ENCODE assay signal across 8 cellular contexts in the genomic region with DNA sequence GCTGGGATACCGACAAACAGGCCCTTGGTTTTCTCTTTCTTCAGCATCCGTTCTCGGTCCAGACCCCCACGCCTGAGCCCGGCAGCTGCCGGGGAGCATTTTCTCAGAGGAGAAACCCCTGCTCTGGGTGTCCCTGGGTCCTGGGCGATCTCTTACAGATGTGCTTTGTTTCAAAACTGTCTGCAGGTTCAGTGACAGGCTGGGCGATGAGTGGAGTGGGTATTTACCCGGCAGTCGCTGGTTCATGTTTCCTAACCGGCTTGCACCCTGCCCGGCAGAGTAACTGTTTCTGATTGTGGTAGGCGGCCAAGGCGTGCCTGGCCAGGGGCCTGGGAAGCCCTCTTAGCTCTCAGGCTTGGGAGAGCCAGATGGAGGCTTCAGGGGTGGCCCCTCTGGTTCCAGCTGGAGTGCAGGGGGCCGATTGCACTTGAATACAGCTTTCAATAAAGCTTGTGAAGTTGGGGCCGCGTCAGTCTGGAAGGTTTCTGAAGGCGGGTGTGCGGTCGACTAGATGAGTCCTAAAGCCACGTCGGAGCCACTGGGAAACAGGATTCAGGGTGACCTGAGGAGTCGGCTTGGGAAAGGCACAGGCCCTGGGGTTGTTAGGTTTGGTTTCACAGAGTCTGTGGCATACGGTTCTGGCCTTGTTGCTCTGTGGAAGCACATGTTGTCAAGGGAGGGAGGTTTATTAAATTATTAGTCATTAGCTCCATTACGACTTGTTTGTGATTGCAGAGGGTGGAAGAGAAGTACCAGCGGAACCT. TPM values are rescaled to one million over a fixed set of nuclear protein-coding genes. Genes with fewer than 3 reads are reported as not detected.
DNase-seq lines count a peak whose midpoint lies in the region; ATAC-seq and TF ChIP-seq lines count a peak whose summit lies in the region.

No MANE protein-coding gene starts in this region.

- H3K4me1 ChIP-seq in iPS-20b (ENCODE audit: insufficient read depth, low read length) (no peaks in the 10 kb centered on the region; the same call in 1 of the 2 replicates), stomach (peaks cover 69 to 88% (median 85%) of the 10 kb centered on the region in 4 donors)

- H3K27me3 Mint-ChIP-seq in activated naive CD8-positive, alpha-beta T cell treated with anti-CD3 and anti-CD28 coated beads, Interleukin-2, amount 50 U/mL, for 24 hours, result peaks cover 27% of the 10 kb centered on the region

- TF ChIP-seq EP300 in stomach (IDR thresholded peaks at IDR 0.05), result no peak

- in situ Hi-C loops in GM13977 (cut with MboI; ENCODE audit: low pct_unique_long_range_greater_than_20kb, low sequenced_read_pairs, unreplicated experiment), result no loop called here

- peaks cover 31% of the 10 kb centered on the region for H3K27me3 ChIP-seq in iPS-20b (ENCODE audit: insufficient read depth, low read length)
- no peaks in the 10 kb centered on the region for H3K27me3 ChIP-seq in stomach

- peak overlapping the region; percentile 70 for H3K4me3 ChIP-seq in iPS-20b (ENCODE audit: low read length)
- H3K4me3 ChIP-seq in stomach, result peak overlapping the region; percentile 71 to 80 (median 72)

- DNase-seq in NCI-H2171 treated with DMSO at 0.1 percent for 48 hours (lab: John Stamatoyannopoulos, UW) (peak; percentile 39), NCI-H2171 (lab: John Stamatoyannopoulos, UW) (no peak), stomach (no peak), COR-L47 (lab: John Stamatoyannopoulos, UW) (no peak), GM13977 (ENCODE audit: low spot score) (no peak)
- no peak for DNase-seq in activated naive CD8-positive, alpha-beta T cell treated with anti-CD3 and anti-CD28 coated beads, Interleukin-2, amount 50 U/mL, for 24 hours

- TF ChIP-seq POLR2A in stomach (IDR thresholded peaks at IDR 0.05), result no peak

- H3K36me3 Mint-ChIP-seq in activated naive CD8-positive, alpha-beta T cell treated with anti-CD3 and anti-CD28 coated beads, Interleukin-2, amount 50 U/mL, for 24 hours (ENCODE audit: low read depth), result no peaks in the 10 kb centered on the region

- H3K4me1 Mint-ChIP-seq in activated naive CD8-positive, alpha-beta T cell treated with anti-CD3 and anti-CD28 coated beads, Interleukin-2, amount 50 U/mL, for 24 hours, result peaks cover 14% of the 10 kb centered on the region

- 19 to 40% (median 33%) methylated on average over 25 to 26 of the region's 26 CpGs for WGBS in stomach, 5 donors

- H3K27ac Mint-ChIP-seq in activated naive CD8-positive, alpha-beta T cell treated with anti-CD3 and anti-CD28 coated beads, Interleukin-2, amount 50 U/mL, for 24 hours, result no peak overlapping the region

- H3K36me3 ChIP-seq in iPS-20b (ENCODE audit: insufficient read depth, low read depth, low read length) (no peaks in the 10 kb centered on the region), stomach (peaks cover 0 to 24% (median 11%) of the 10 kb centered on the region in 4 donors)

- peak overlapping the region; percentile 79 for H3K4me3 Mint-ChIP-seq in activated naive CD8-positive, alpha-beta T cell treated with anti-CD3 and anti-CD28 coated beads, Interleukin-2, amount 50 U/mL, for 24 hours

- H3K9me3 ChIP-seq in iPS-20b (ENCODE audit: insufficient read depth, low read depth, low read length) (no peaks in the 10 kb centered on the region), stomach (no peaks in the 10 kb centered on the region)

- no peak for ATAC-seq in activated naive CD8-positive, alpha-beta T cell treated with anti-CD3 and anti-CD28 coated beads, Interleukin-2, amount 50 U/mL, for 24 hours
- ATAC-seq in GM21717 (IDR thresholded peaks at IDR 0.05; ENCODE audit: unreplicated experiment), result no peak

- TF ChIP-seq CTCF in stomach (IDR thresholded peaks at IDR 0.05), result no peak
- TF ChIP-seq CTCF in GM13977 (IDR thresholded peaks at IDR 0.05; ENCODE audit: extremely low read depth, insufficient read depth, missing control alignments), result no peak

- H3K9me3 Mint-ChIP-seq in activated naive CD8-positive, alpha-beta T cell treated with anti-CD3 and anti-CD28 coated beads, Interleukin-2, amount 50 U/mL, for 24 hours, result no peaks in the 10 kb centered on the region

- intact Hi-C loops in stomach (cut with DNase I; ENCODE audit: low total_unique reads), result no loop called here

- H3K27ac ChIP-seq in iPS-20b (ENCODE audit: low read length), result no peak overlapping the region
- peak overlapping the region; percentile 74 to 89 (median 82) for H3K27ac ChIP-seq in stomach

- H3K9ac ChIP-seq in iPS-20b (ENCODE audit: low read depth, low read length), result peak overlapping the region; percentile 32; the same call in 1 of the 2 replicates

RNA-seq across cellular contexts. Expression of a gene that starts 1.4 kb away (rescaled TPM):
- 100 to 1,000 TPM in 2 of 5 donors, 10 to 100 TPM in 3; 21.1 to 263 (median 96.9) TPM for total RNA-seq in stomach
- 10 to 100 TPM; 37.5 to 66.1 (median 46.6) TPM for polyA plus RNA-seq in stomach

RNA-seq across cellular contexts. Expression of a gene that starts 44.7 kb away (rescaled TPM):
- 100 to 1,000 TPM in 1 of 5 donors, 10 to 100 TPM in 3, 1 to 10 TPM in 1; 5.4 to 117 (median 12.9) TPM for total RNA-seq in stomach
- polyA plus RNA-seq in stomach, result 10 to 100 TPM; 23.6 to 30.5 (median 25.4) TPM
